18 cellular contexts compared by ENCODE assay signal in the genomic region with DNA sequence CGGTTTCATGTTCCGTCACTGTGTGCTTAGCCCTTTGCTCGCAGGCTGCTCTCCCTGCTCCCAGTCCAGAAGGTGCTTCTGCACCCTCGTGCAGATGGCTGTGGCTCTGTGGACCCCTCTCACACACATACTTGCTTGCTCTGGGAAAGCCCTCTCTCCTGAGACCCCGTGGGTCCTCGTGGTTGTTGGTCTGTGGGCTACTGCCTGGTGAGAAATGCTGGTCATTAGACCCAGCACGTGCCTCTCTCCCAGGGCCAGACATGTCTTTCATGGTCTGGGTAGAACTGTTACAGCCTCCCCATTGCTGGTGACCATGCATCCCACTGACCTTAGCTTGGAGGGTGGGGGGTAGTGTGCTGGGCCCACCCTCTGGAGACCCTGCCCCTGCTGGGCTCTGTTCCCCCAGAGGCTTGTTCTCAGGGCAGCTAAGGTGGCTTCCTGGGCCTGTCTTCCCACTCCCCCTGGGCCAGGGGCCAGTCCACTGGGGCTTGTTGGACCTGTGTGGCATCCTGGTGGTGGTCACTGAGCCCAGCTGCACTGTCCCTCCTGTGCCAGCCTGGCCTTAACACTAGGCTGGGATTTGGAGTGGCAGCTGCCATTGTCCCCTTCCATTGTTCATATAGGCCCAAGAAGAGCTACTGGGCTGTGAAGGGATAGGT. TPM values are rescaled to one million over a fixed set of nuclear protein-coding genes. Genes with fewer than 3 reads are reported as not detected.
DNase-seq lines count a peak whose midpoint lies in the region; ATAC-seq and TF ChIP-seq lines count a peak whose summit lies in the region.
"Had no signal": no experiment of that assay in that cellular context is flagged by ENCODE, and none has a peak within 500 bp of the region (broad histone marks: within the 10 kb centered on the region; RNA-seq: fewer than 3 reads in every experiment).

No MANE protein-coding gene starts in this region.

- CTCF ChIA-PET in CD8-positive, alpha-beta memory T cell (lab: Charles Lee): interaction anchor here (1.1 to 1.5 kb wide), 2 partner anchors 11 to 183 kb away, joined by 3 read pairs; a partner anchor contains a TSS

- H3K27ac ChIP-seq in BLaER1: peak overlapping the region; percentile 34; the same call in 1 of the 2 replicates
- no peak overlapping the region for H3K27ac ChIP-seq in CD8-positive, alpha-beta memory T cell (ENCODE audit: low read depth, low read length)
- no peak overlapping the region for H3K27ac ChIP-seq in foreskin keratinocyte
- H3K27ac ChIP-seq: GM23248, KMS-11, SJCRH30 had no signal

- no peaks in the 10 kb centered on the region for H3K27me3 Mint-ChIP-seq in CD8-positive, alpha-beta memory T cell
- no peaks in the 10 kb centered on the region for H3K27me3 Mint-ChIP-seq in nephron progenitor cell (ENCODE audit: low read depth, poor library complexity)

- no peak for DNase-seq in CD8-positive, alpha-beta memory T cell
- DNase-seq in adipocyte (ENCODE audit: low read depth) (no peak), nephron progenitor cell (no peak), foreskin keratinocyte (no peak), HuH-7 (ENCODE audit: low spot score) (no peak)
- DNase-seq: GM23248, HCEC 1CT, NCI-H1048, NCI-H1436 treated with DMSO at 0.1 percent for 48 hours, NCI-H2081 treated with DMSO at 0.1 percent for 48 hours, NCI-H510A, NCI-H82, PC-3, SJCRH30 had no signal

- no peak overlapping the region for H3K4me3 Mint-ChIP-seq in CD8-positive, alpha-beta memory T cell
- H3K4me3 Mint-ChIP-seq in nephron progenitor cell: no peak overlapping the region

- H3K27me3 ChIP-seq in BLaER1 (no peaks in the 10 kb centered on the region), adipocyte (replicated peaks; ENCODE audit: control insufficient read depth, insufficient read depth, low read length) (no peaks in the 10 kb centered on the region), foreskin keratinocyte (no peaks in the 10 kb centered on the region)
- H3K27me3 ChIP-seq in CD8-positive, alpha-beta memory T cell (ENCODE audit: insufficient read depth, low read length, poor library complexity, severe bottlenecking): no peaks in the 10 kb centered on the region
- H3K27me3 ChIP-seq: SJCRH30 had no signal

- H3K4me1 Mint-ChIP-seq in CD8-positive, alpha-beta memory T cell: peaks cover 18 to 32% (median 21%) of the 10 kb centered on the region in 3 donors
- H3K4me1 Mint-ChIP-seq in nephron progenitor cell: no peaks in the 10 kb centered on the region

- H3K4me3 ChIP-seq in BLaER1 (no peak overlapping the region), adipocyte (ENCODE audit: low read length) (no peak overlapping the region)
- H3K4me3 ChIP-seq in CD8-positive, alpha-beta memory T cell (ENCODE audit: low read length): no peak overlapping the region
- H3K4me3 ChIP-seq: GM23248, SJCRH30 had no signal

- H3K36me3 ChIP-seq in BLaER1 (peaks cover 83% of the 10 kb centered on the region), adipocyte (ENCODE audit: control insufficient read depth, insufficient read depth, low read length, severe bottlenecking) (peaks cover 59% of the 10 kb centered on the region)
- peaks cover 34% of the 10 kb centered on the region for H3K36me3 ChIP-seq in CD8-positive, alpha-beta memory T cell (ENCODE audit: insufficient read depth, low read length)

- H3K9ac ChIP-seq in BLaER1: peak overlapping the region; percentile 34; the same call in 1 of the 2 replicates
- H3K9ac ChIP-seq in adipocyte (ENCODE audit: low read length): peak overlapping the region; percentile 29
- H3K9ac ChIP-seq: GM23248, KMS-11 had no signal

- peak overlapping the region; percentile 12; the same call in 1 of the 2 replicates for H3K4me2 ChIP-seq in BLaER1
- H3K4me2 ChIP-seq: KMS-11 had no signal

- POLR2A ChIA-PET in CD8-positive, alpha-beta memory T cell (lab: Charles Lee): no interaction called here

- ATAC-seq in foreskin keratinocyte: no peak
- ATAC-seq in activated CD4-positive, CD25-positive, alpha-beta regulatory T cell treated with anti-CD3 and anti-CD28 coated beads, Interleukin-2, amount 50 U/mL, for 24 hours: no peak
- ATAC-seq: PC-3 had no signal

- peak overlapping the region in 5 of 8 donors; percentile 17 to 83 (median 59) for H3K27ac Mint-ChIP-seq in CD8-positive, alpha-beta memory T cell
- peak overlapping the region; percentile 59 for H3K27ac Mint-ChIP-seq in nephron progenitor cell

- no peak for TF ChIP-seq CTCF in nephron progenitor cell (IDR thresholded peaks at IDR 0.05)
- no peak for TF ChIP-seq CTCF in foreskin keratinocyte (conservative IDR thresholded peaks at IDR 0.05)

- H4K20me1 ChIP-seq in BLaER1: peaks cover 91% of the 10 kb centered on the region

- no peaks in the 10 kb centered on the region for H3K9me3 Mint-ChIP-seq in CD8-positive, alpha-beta memory T cell
- H3K9me3 Mint-ChIP-seq in nephron progenitor cell: no peaks in the 10 kb centered on the region

- peaks cover 0 to 61% (median 5%) of the 10 kb centered on the region in 3 donors for H3K36me3 Mint-ChIP-seq in CD8-positive, alpha-beta memory T cell
- H3K36me3 Mint-ChIP-seq in nephron progenitor cell (ENCODE audit: low read depth): peaks cover 9% of the 10 kb centered on the region

- H3K9me3 ChIP-seq in BLaER1 (no peaks in the 10 kb centered on the region), adipocyte (ENCODE audit: control insufficient read depth, low read length) (no peaks in the 10 kb centered on the region)
- H3K9me3 ChIP-seq in CD8-positive, alpha-beta memory T cell (ENCODE audit: low read length): no peaks in the 10 kb centered on the region
- H3K9me3 ChIP-seq: SJCRH30 had no signal

- H3K4me1 ChIP-seq in BLaER1: peaks cover 76% of the 10 kb centered on the region
- peaks cover 6% of the 10 kb centered on the region for H3K4me1 ChIP-seq in CD8-positive, alpha-beta memory T cell (ENCODE audit: insufficient read depth, low read length)
- peaks cover 7% of the 10 kb centered on the region for H3K4me1 ChIP-seq in adipocyte (ENCODE audit: control insufficient read depth, insufficient read depth, low read length)
- H3K4me1 ChIP-seq in foreskin keratinocyte: no peaks in the 10 kb centered on the region
- H3K4me1 ChIP-seq: SJCRH30 had no signal

RNA-seq across cellular contexts. Expression of a gene that starts 10.6 kb away (rescaled TPM):
- 10 to 100 TPM; 29.8 to 32.0 TPM for total RNA-seq in CD8-positive, alpha-beta memory T cell
- 6.1 TPM for polyA plus RNA-seq in CD8-positive, alpha-beta memory T cell
- total RNA-seq in foreskin keratinocyte: 17.2 and 23.6 TPM in 2 replicates
- polyA plus RNA-seq in foreskin keratinocyte: 15.2 and 19.7 TPM in 2 replicates

RNA-seq across cellular contexts. Expression of a gene that starts 45.8 kb away (rescaled TPM):
- total RNA-seq in CD8-positive, alpha-beta memory T cell: not detected
- not detected for polyA plus RNA-seq in CD8-positive, alpha-beta memory T cell
- not detected in 2 replicates for total RNA-seq in foreskin keratinocyte
- polyA plus RNA-seq in foreskin keratinocyte: not detected in 2 replicates
- total RNA-seq: GM23248, M059J, PC-3, SJCRH30 had no signal
- polyA plus RNA-seq: GM23248 had no signal
